ENCODE assay signal across 8 cellular contexts in the genomic region with DNA sequence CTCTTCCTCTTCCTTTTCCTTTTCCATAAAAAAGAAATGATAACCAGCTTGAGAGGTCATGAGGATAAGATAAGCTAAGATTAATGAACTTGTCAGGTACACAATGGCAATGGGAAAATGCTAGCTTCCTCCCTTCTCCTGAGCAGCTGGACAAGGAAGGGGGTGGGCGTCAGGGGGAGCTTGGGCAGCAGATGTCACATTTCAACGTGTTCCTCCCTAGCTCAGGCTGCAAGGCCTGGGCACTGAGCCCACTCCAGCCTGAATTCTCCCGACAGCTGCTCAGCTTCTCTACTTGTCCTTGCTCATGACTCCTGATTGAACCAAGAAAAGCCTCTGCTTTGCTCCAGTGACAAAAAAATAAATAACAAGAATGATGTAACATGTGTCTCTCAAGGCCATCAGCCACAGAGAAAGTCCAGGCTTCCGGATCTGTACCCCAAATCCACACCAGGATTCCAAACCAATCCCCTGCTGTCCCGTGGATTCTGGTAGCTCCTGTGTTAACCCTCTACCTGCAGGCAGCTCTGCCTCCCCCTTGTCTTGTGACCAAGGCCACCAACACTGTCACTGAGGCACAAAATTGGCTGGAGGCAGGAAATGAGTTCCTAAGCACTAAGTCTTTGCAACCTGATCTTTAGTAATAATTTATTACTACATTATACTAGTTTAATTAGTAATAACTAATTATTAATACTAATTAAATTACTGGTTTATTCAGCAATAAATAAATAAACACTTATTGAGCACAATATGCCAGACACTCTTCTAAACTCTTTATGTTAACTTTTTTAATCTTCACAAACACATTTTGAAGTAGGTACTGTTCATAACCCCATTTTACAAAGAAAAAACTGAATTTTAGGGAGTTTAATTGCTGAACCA.
A peak's percentile ranks its signal among the peaks of the same experiment; 100 is the strongest.
DNase-seq lines count a peak whose midpoint lies in the region; ATAC-seq and TF ChIP-seq lines count a peak whose summit lies in the region.

No MANE protein-coding gene starts in this region.

- no peak overlapping the region for H3K4me3 ChIP-seq in HFF-Myc (replicated peaks; ENCODE audit: low read depth, low read length)
- H3K4me3 ChIP-seq in SJCRH30 = no peak overlapping the region
- no peak overlapping the region for H3K4me3 ChIP-seq in left ventricle myocardium inferior
- H3K4me3 ChIP-seq in skeletal muscle cell (ENCODE audit: low read depth, low read length) = no peak overlapping the region

- DNase-seq in HFF-Myc (ENCODE audit: extremely low read depth, low read depth) (peak; percentile 39), SJCRH30 (peak; percentile 95 to 98), left ventricle myocardium inferior (peak; percentile 81), skeletal muscle cell (ENCODE audit: low read depth) (peak; percentile 67), DMS153 treated with DMSO at 0.1 percent for 48 hours (lab: John Stamatoyannopoulos, UW; ENCODE audit: unreplicated experiment) (no peak), omental fat pad (ENCODE audit: low spot score) (no peak)
- DNase-seq in activated effector memory CD4-positive, alpha-beta T cell treated with anti-CD3 and anti-CD28 coated beads, Interleukin-2, amount 50 U/mL, for 16 hours = no peak
- no peak for DNase-seq in activated T-cell treated with anti-CD3 and anti-CD28 coated beads, Interleukin-2, amount 50 U/mL, for 4 hours

- H3K36me3 Mint-ChIP-seq in activated T-cell treated with anti-CD3 and anti-CD28 coated beads, Interleukin-2, amount 50 U/mL, for 4 hours (ENCODE audit: insufficient read depth) = no peaks in the 10 kb centered on the region

- H3K4me3 Mint-ChIP-seq in activated T-cell treated with anti-CD3 and anti-CD28 coated beads, Interleukin-2, amount 50 U/mL, for 4 hours = no peak overlapping the region

- peaks cover 70% of the 10 kb centered on the region for H3K4me1 ChIP-seq in SJCRH30
- peaks cover 43% of the 10 kb centered on the region for H3K4me1 ChIP-seq in left ventricle myocardium inferior

- H3K9me3 Mint-ChIP-seq in activated T-cell treated with anti-CD3 and anti-CD28 coated beads, Interleukin-2, amount 50 U/mL, for 4 hours = no peaks in the 10 kb centered on the region

- H3K27me3 Mint-ChIP-seq in activated T-cell treated with anti-CD3 and anti-CD28 coated beads, Interleukin-2, amount 50 U/mL, for 4 hours (ENCODE audit: low read depth) = peaks cover 10% of the 10 kb centered on the region

- H3K27me3 ChIP-seq in SJCRH30 (no peaks in the 10 kb centered on the region), left ventricle myocardium inferior (ENCODE audit: low read depth) (no peaks in the 10 kb centered on the region)

- no peak for TF ChIP-seq CTCF in HFF-Myc (IDR thresholded peaks at IDR 0.05; ENCODE audit: low read depth, low read length, missing control alignments)
- no peak for TF ChIP-seq CTCF in left ventricle myocardium inferior (IDR thresholded peaks at IDR 0.05; ENCODE audit: borderline replicate concordance)
- no peak for TF ChIP-seq CTCF in omental fat pad (IDR thresholded peaks at IDR 0.05)

- no peaks in the 10 kb centered on the region for H3K36me3 ChIP-seq in SJCRH30
- H3K36me3 ChIP-seq in left ventricle myocardium inferior = no peaks in the 10 kb centered on the region

- H3K27ac ChIP-seq in SJCRH30 (peak overlapping the region; percentile 61), left ventricle myocardium inferior (replicated peaks) (peak overlapping the region; percentile 77)

- H3K4me1 Mint-ChIP-seq in activated T-cell treated with anti-CD3 and anti-CD28 coated beads, Interleukin-2, amount 50 U/mL, for 4 hours (ENCODE audit: low read depth) = no peaks in the 10 kb centered on the region

- intact Hi-C loops in left ventricle myocardium inferior (cut with micrococcal nuclease) = no loop called here

- no peak for ATAC-seq in omental fat pad (ENCODE audit: low FRiP score)
- no peak for ATAC-seq in activated T-cell treated with anti-CD3 and anti-CD28 coated beads, Interleukin-2, amount 50 U/mL, for 4 hours

- H3K9me3 ChIP-seq in SJCRH30 (replicated peaks) = no peaks in the 10 kb centered on the region
- no peaks in the 10 kb centered on the region for H3K9me3 ChIP-seq in left ventricle myocardium inferior (replicated peaks)

Comparison
In these comparisons a context has a peak if more than half of its experiments do, and no peak if none do; other contexts are left out.
1. DNase-seq: peak in HFF-Myc (single experiment), SJCRH30 (2 of 2), left ventricle myocardium inferior (single experiment) and skeletal muscle cell (single experiment); none in DMS153 treated with DMSO at 0.1 percent for 48 hours (single experiment), omental fat pad (single experiment), activated effector memory CD4-positive, alpha-beta T cell treated with anti-CD3 and anti-CD28 coated beads, Interleukin-2, amount 50 U/mL, for 16 hours (single experiment) and activated T-cell treated with anti-CD3 and anti-CD28 coated beads, Interleukin-2, amount 50 U/mL, for 4 hours (single experiment).